2 cellular contexts compared by ENCODE assay signal in genomic region chr5:322281-322941, GRCh38.
TF ChIP-seq lines count a peak whose summit lies in the region.

No MANE protein-coding gene starts in this region.

TF ChIP-seq in HCT116, 20 proteins besides CTCF, POLR2A, EP300 and RAD21:
- TF ChIP-seq SIN3A (IDR thresholded peaks at IDR 0.05; ENCODE audit: low read depth): no peak

TF ChIP-seq in HepG2, 621 proteins besides CTCF, POLR2A, EP300 and RAD21:
- TF ChIP-seq ZNF800 (CRISPR knock-in tag; IDR thresholded peaks at IDR 0.05) (peak; percentile 78; the same call in 1 of the 2 replicates), ZNF777 (CRISPR knock-in tag; IDR thresholded peaks at IDR 0.05) (peak; percentile 30; the same call in 1 of the 2 replicates), PAX8 (CRISPR knock-in tag; IDR thresholded peaks at IDR 0.05; ENCODE audit: borderline replicate concordance) (no peak), HNRNPL (IDR thresholded peaks at IDR 0.05; ENCODE audit: low read depth, low read length) (no peak), ZKSCAN1 (IDR thresholded peaks at IDR 0.05; ENCODE audit: low read length) (no peak), KDM2A (CRISPR knock-in tag; IDR thresholded peaks at IDR 0.05; ENCODE audit: borderline replicate concordance, low read depth) (no peak)
- TF ChIP-seq, protein P1, sequence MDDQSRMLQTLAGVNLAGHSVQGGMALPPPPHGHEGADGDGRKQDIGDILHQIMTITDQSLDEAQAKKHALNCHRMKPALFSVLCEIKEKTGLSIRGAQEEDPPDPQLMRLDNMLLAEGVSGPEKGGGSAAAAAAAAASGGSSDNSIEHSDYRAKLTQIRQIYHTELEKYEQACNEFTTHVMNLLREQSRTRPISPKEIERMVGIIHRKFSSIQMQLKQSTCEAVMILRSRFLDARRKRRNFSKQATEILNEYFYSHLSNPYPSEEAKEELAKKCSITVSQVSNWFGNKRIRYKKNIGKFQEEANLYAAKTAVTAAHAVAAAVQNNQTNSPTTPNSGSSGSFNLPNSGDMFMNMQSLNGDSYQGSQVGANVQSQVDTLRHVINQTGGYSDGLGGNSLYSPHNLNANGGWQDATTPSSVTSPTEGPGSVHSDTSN (CRISPR knock-in tag; IDR thresholded peaks at IDR 0.05; ENCODE audit: borderline replicate concordance): no peak
